1 cellular context compared by ENCODE assay signal in genomic region chr17:42061641-42062487, GRCh38.
TF ChIP-seq lines count a peak whose summit lies in the region.

No MANE protein-coding gene starts in this region.

TF ChIP-seq in GM23338, 12 proteins besides CTCF, POLR2A, EP300 and RAD21 (continued from another document):
- TF ChIP-seq, protein P1, sequence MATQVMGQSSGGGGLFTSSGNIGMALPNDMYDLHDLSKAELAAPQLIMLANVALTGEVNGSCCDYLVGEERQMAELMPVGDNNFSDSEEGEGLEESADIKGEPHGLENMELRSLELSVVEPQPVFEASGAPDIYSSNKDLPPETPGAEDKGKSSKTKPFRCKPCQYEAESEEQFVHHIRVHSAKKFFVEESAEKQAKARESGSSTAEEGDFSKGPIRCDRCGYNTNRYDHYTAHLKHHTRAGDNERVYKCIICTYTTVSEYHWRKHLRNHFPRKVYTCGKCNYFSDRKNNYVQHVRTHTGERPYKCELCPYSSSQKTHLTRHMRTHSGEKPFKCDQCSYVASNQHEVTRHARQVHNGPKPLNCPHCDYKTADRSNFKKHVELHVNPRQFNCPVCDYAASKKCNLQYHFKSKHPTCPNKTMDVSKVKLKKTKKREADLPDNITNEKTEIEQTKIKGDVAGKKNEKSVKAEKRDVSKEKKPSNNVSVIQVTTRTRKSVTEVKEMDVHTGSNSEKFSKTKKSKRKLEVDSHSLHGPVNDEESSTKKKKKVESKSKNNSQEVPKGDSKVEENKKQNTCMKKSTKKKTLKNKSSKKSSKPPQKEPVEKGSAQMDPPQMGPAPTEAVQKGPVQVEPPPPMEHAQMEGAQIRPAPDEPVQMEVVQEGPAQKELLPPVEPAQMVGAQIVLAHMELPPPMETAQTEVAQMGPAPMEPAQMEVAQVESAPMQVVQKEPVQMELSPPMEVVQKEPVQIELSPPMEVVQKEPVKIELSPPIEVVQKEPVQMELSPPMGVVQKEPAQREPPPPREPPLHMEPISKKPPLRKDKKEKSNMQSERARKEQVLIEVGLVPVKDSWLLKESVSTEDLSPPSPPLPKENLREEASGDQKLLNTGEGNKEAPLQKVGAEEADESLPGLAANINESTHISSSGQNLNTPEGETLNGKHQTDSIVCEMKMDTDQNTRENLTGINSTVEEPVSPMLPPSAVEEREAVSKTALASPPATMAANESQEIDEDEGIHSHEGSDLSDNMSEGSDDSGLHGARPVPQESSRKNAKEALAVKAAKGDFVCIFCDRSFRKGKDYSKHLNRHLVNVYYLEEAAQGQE (IDR thresholded peaks at IDR 0.05; ENCODE audit: unreplicated experiment), result no peak
- TF ChIP-seq, protein P2, sequence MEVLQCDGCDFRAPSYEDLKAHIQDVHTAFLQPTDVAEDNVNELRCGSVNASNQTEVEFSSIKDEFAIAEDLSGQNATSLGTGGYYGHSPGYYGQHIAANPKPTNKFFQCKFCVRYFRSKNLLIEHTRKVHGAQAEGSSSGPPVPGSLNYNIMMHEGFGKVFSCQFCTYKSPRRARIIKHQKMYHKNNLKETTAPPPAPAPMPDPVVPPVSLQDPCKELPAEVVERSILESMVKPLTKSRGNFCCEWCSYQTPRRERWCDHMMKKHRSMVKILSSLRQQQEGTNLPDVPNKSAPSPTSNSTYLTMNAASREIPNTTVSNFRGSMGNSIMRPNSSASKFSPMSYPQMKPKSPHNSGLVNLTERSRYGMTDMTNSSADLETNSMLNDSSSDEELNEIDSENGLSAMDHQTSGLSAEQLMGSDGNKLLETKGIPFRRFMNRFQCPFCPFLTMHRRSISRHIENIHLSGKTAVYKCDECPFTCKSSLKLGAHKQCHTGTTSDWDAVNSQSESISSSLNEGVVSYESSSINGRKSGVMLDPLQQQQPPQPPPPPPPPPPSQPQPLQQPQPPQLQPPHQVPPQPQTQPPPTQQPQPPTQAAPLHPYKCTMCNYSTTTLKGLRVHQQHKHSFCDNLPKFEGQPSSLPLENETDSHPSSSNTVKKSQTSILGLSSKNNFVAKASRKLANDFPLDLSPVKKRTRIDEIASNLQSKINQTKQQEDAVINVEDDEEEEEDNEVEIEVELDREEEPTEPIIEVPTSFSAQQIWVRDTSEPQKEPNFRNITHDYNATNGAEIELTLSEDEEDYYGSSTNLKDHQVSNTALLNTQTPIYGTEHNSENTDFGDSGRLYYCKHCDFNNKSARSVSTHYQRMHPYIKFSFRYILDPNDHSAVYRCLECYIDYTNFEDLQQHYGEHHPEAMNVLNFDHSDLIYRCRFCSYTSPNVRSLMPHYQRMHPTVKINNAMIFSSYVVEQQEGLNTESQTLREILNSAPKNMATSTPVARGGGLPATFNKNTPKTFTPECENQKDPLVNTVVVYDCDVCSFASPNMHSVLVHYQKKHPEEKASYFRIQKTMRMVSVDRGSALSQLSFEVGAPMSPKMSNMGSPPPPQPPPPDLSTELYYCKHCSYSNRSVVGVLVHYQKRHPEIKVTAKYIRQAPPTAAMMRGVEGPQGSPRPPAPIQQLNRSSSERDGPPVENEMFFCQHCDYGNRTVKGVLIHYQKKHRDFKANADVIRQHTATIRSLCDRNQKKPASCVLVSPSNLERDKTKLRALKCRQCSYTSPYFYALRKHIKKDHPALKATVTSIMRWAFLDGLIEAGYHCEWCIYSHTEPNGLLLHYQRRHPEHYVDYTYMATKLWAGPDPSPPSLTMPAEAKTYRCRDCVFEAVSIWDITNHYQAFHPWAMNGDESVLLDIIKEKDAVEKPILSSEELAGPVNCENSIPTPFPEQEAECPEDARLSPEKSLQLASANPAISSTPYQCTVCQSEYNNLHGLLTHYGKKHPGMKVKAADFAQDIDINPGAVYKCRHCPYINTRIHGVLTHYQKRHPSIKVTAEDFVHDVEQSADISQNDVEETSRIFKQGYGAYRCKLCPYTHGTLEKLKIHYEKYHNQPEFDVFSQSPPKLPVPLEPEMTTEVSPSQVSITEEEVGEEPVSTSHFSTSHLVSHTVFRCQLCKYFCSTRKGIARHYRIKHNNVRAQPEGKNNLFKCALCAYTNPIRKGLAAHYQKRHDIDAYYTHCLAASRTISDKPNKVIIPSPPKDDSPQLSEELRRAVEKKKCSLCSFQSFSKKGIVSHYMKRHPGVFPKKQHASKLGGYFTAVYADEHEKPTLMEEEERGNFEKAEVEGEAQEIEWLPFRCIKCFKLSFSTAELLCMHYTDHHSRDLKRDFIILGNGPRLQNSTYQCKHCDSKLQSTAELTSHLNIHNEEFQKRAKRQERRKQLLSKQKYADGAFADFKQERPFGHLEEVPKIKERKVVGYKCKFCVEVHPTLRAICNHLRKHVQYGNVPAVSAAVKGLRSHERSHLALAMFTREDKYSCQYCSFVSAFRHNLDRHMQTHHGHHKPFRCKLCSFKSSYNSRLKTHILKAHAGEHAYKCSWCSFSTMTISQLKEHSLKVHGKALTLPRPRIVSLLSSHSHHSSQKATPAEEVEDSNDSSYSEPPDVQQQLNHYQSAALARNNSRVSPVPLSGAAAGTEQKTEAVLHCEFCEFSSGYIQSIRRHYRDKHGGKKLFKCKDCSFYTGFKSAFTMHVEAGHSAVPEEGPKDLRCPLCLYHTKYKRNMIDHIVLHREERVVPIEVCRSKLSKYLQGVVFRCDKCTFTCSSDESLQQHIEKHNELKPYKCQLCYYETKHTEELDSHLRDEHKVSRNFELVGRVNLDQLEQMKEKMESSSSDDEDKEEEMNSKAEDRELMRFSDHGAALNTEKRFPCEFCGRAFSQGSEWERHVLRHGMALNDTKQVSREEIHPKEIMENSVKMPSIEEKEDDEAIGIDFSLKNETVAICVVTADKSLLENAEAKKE (CRISPR knock-in tag; IDR thresholded peaks at IDR 0.05), result no peak
- TF ChIP-seq JUNB (IDR thresholded peaks at IDR 0.05; ENCODE audit: unreplicated experiment) (no peak), ZNF331 (CRISPR knock-in tag; IDR thresholded peaks at IDR 0.05; ENCODE audit: low read depth) (no peak), STAT1 (IDR thresholded peaks at IDR 0.05; ENCODE audit: unreplicated experiment) (no peak), POLR2AphosphoS5 (IDR thresholded peaks at IDR 0.05; ENCODE audit: low read depth) (no peak), NANOG (IDR thresholded peaks at IDR 0.05; ENCODE audit: borderline replicate concordance) (no peak)
